1 cellular context compared by ENCODE assay signal in the genomic region with DNA sequence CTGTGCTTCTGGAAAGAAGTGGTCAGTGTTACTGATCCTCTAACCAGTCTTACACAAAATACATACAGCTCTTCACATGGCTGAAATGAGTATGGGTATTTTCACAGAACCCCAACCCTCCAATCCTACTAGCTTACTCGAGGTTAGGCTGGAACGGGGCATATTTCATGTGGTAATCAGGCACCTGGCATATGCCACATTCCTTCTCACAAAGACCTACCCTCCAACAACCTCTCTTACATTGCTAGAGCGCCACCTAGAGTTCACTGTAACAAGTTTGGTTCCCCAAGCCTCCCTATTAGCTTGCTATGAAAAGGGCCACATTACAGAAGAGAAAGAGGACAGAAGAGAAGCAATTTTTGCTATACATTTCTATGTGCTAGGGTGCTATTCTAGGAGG.
TF ChIP-seq lines count a peak whose summit lies in the region.

No MANE protein-coding gene starts in this region.

TF ChIP-seq in H1, 55 proteins besides CTCF, POLR2A, EP300 and RAD21 (continued from another document):
- TF ChIP-seq, protein P1, sequence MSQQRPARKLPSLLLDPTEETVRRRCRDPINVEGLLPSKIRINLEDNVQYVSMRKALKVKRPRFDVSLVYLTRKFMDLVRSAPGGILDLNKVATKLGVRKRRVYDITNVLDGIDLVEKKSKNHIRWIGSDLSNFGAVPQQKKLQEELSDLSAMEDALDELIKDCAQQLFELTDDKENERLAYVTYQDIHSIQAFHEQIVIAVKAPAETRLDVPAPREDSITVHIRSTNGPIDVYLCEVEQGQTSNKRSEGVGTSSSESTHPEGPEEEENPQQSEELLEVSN (IDR thresholded peaks at IDR 0.05) = peak; percentile 74
- TF ChIP-seq BCL11A (IDR thresholded peaks at IDR 0.05; ENCODE audit: low read depth in 2 of 2, low read length in 2 of 2) (no peak), EZH2 (IDR thresholded peaks at IDR 0.05; ENCODE audit: low read depth, low read length, severe bottlenecking) (no peak), CBX8 (IDR thresholded peaks at IDR 0.05; ENCODE audit: borderline replicate concordance, low read depth, low read length) (no peak), ATF2 (IDR thresholded peaks at IDR 0.05; ENCODE audit: low read length) (no peak), POU5F1 (IDR thresholded peaks at IDR 0.05; ENCODE audit: low read depth, low read length) (no peak), MAFK (IDR thresholded peaks at IDR 0.05; ENCODE audit: low read depth, low read length) (no peak), CREB1 (IDR thresholded peaks at IDR 0.05) (no peak), KDM1A (IDR thresholded peaks at IDR 0.05; ENCODE audit: borderline replicate concordance, low read length) (no peak), MAX (IDR thresholded peaks at IDR 0.05) (peak; percentile 82), BACH1 (IDR thresholded peaks at IDR 0.05; ENCODE audit: low read length) (no peak), SIRT6 (IDR thresholded peaks at IDR 0.05; ENCODE audit: low read length) (no peak), TAF1 (IDR thresholded peaks at IDR 0.05; ENCODE audit: low read depth, low read length) (no peak), YY1 (IDR thresholded peaks at IDR 0.05; ENCODE audit: low read depth, low read length) (0 out of 2 replicates have a peak, but pooled peaks have one; percentile 43), RFX5 (IDR thresholded peaks at IDR 0.05; ENCODE audit: borderline replicate concordance, low read depth, low read length) (no peak), CEBPB (IDR thresholded peaks at IDR 0.05; ENCODE audit: low read depth, low read length) (0 out of 2 replicates have a peak, but pooled peaks have one; percentile 27), SP1 (IDR thresholded peaks at IDR 0.05; ENCODE audit: low read depth, low read length) (no peak), TCF12 (IDR thresholded peaks at IDR 0.05; ENCODE audit: low read depth, low read length) (peak; percentile 90; the same call in 1 of the 2 replicates), CHD2 (IDR thresholded peaks at IDR 0.05; ENCODE audit: low read length) (no peak), ASH2L (IDR thresholded peaks at IDR 0.05; ENCODE audit: low read length) (no peak), RBBP5 (IDR thresholded peaks at IDR 0.05; ENCODE audit: borderline replicate concordance, low read depth, low read length) (no peak), TEAD4 (IDR thresholded peaks at IDR 0.05; ENCODE audit: low read depth, low read length) (peak; percentile 94)
